ENCODE assay signal across 11 cellular contexts in the genomic region with DNA sequence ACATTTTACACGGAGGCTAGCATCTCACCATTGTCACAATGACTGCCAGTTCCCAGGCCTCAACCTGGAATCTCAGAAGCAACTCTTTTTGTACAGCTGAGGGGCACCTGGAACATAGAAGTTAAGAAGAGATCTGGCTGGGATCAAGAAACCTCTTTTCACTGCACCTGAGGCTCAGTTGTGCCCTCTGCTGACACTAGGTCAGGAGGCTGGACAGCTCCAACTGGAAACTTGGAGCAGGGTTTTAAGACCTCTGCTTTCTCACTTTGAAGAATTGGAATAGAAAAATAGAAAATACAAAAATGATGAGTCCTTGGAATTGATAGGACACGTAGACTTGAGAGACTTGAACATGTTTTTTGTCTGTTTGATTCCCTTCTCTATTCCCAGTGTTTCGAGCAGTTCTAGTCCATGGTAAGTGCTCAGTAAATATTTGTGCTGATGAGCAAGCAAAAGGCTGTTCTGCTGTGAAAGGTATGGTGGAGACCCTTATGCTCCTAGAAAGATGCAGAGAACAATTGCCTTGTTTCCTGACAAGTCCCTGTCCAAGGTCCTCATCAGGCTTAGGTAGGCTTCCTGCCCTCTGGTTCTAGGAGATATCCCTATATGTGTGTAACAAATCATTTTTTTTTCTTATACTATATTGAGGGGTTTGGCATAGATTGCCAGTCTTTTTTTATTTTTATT. TPM values are rescaled to one million over a fixed set of nuclear protein-coding genes. Genes with fewer than 3 reads are reported as not detected.
DNase-seq lines count a peak whose midpoint lies in the region; ATAC-seq and TF ChIP-seq lines count a peak whose summit lies in the region.
"Had no signal": no experiment of that assay in that cellular context is flagged by ENCODE, and none has a peak within 500 bp of the region (broad histone marks: within the 10 kb centered on the region; RNA-seq: fewer than 3 reads in every experiment).

No MANE protein-coding gene starts in this region.

- 37% methylated on average over 3 of the region's 3 CpGs for WGBS in hepatocyte (ENCODE audit: low lambda C conversion rate, missing lambda C conversion rate)

- TF ChIP-seq CTCF in AG09309 (IDR thresholded peaks at IDR 0.05; ENCODE audit: control insufficient read depth, insufficient read depth, low read depth, low read length, missing control alignments) (peak; percentile 24), GM12872 (IDR thresholded peaks at IDR 0.05; ENCODE audit: insufficient read depth, low read depth, low read length) (peak; percentile 38; the same call in 2 of the 3 replicates), hepatocyte (IDR thresholded peaks at IDR 0.05; ENCODE audit: poor library complexity) (peak; percentile 32)

- H2AFZ ChIP-seq in hepatocyte, result no peak overlapping the region

- ATAC-seq in HG03469 (IDR thresholded peaks at IDR 0.05; ENCODE audit: unreplicated experiment) (no peak), HG03159 (IDR thresholded peaks at IDR 0.05; ENCODE audit: unreplicated experiment) (no peak)

- no peak overlapping the region for H3K4me2 ChIP-seq in hepatocyte

- H3K4me3 ChIP-seq in AG09309 (ENCODE audit: control insufficient read depth, low read depth, low read length), result no peak overlapping the region
- H3K4me3 ChIP-seq in hepatocyte, result no peak overlapping the region

- DNase-seq in AG09309 (ENCODE audit: low read depth) (no peak), RPMI8226 (peak; percentile 35), hepatocyte (ENCODE audit: low spot score) (peak; percentile 40), NCI-H1105 (lab: John Stamatoyannopoulos, UW) (no peak)
- no peak for DNase-seq in stimulated activated CD8-positive, alpha-beta memory T cell treated with anti-CD3 and anti-CD28 coated beads, Interleukin-4, amount 100 ng/mL, for 48 hours
- DNase-seq: cerebellar nuclear complex, EL, immature natural killer cell had no signal

- H3K9me3 ChIP-seq in hepatocyte (ENCODE audit: low read depth), result no peaks in the 10 kb centered on the region

- H3K9me2 ChIP-seq in hepatocyte (replicated peaks; ENCODE audit: insufficient read depth), result no peaks in the 10 kb centered on the region

- no peaks in the 10 kb centered on the region for H3K4me1 ChIP-seq in hepatocyte (ENCODE audit: insufficient read depth)

- no peaks in the 10 kb centered on the region for H3K27me3 ChIP-seq in hepatocyte

- no peaks in the 10 kb centered on the region for H3K36me3 ChIP-seq in hepatocyte (replicated peaks; ENCODE audit: insufficient read depth, low read depth)

- H3K79me2 ChIP-seq in hepatocyte, result no peaks in the 10 kb centered on the region

- no peaks in the 10 kb centered on the region for H4K20me1 ChIP-seq in hepatocyte (ENCODE audit: insufficient read depth, poor library complexity, severe bottlenecking)

- H3K27ac ChIP-seq in hepatocyte, result no peak overlapping the region

RNA-seq across cellular contexts. Expression of a gene that starts 13.6 kb away (rescaled TPM):
- total RNA-seq in hepatocyte, result 12.6 and 18.3 TPM in 2 replicates
- 12.8 and 18.6 TPM in 2 replicates for polyA plus RNA-seq in hepatocyte

Comparison
In these comparisons a context has a peak if more than half of its experiments do, and no peak if none do; other contexts are left out.
1. DNase-seq: peak in RPMI8226 (single experiment) and hepatocyte (single experiment); none in AG09309 (single experiment), stimulated activated CD8-positive, alpha-beta memory T cell treated with anti-CD3 and anti-CD28 coated beads, Interleukin-4, amount 100 ng/mL, for 48 hours (single experiment) and NCI-H1105 (single experiment).
2. Peak in every context shown above with its lines, with median percentiles within 50 percentile points of each other: CTCF ChIP-seq.